8 cellular contexts compared by ENCODE assay signal in the genomic region with DNA sequence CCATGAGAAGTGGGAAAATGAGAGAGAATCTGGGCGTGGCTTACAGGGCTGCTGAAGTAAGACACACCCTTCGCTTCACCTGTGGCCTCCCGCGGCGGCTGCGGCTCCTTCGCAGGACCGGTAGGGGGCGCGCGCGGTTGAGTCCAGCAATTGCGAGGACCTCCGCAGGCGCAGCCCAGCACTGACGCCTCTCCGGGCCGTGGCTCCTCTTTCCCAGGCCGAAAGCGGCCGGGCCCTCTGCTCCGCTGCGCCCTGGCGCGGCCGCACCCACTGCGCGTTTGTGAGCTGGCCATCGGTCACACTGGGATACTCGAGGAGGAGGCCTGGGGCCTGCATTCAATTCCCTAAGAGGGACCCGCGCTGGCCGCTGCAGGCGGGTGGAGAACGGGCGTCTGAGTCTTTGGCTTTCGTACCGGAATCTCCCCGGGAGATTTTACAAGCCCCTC. TPM values are rescaled to one million over a fixed set of nuclear protein-coding genes. Genes with fewer than 3 reads are reported as not detected.
DNase-seq lines count a peak whose midpoint lies in the region; ATAC-seq and TF ChIP-seq lines count a peak whose summit lies in the region.

LRRD1 (minus strand) TSS at position 215 of the 446 bp plus-strand sequence. CDS start 13,940 bp downstream, outside the sequence.

- peaks cover 4% of the 10 kb centered on the region; the same call in 1 of the 2 replicates for H4K20me1 ChIP-seq in SU-DHL-6 (ENCODE audit: low read depth, low read length)

- WGBS in adrenal gland, 4 donors, result 0 to 15% (median 1%) methylated on average over 1 to 39 of the region's 39 CpGs
- WGBS in heart right ventricle, 2 donors, result 0 to 1% methylated on average over 37 to 39 of the region's 39 CpGs
- WGBS in transverse colon (ENCODE audit: low coverage in 1 of 2), 2 donors, result 0 to 1% methylated on average over 7 to 38 of the region's 39 CpGs

- H3K4me2 ChIP-seq in SU-DHL-6 (ENCODE audit: low read depth, low read length, poor library complexity, severe bottlenecking), result peak within 1 kb of the TSS; percentile 47

- peak; percentile 45 to 48 for TF ChIP-seq POLR2A in adrenal gland (IDR thresholded peaks at IDR 0.05)
- TF ChIP-seq POLR2A in transverse colon (IDR thresholded peaks at IDR 0.05), result no peak

- peaks cover 15% of the 10 kb centered on the region for H3F3A ChIP-seq in SU-DHL-6 (ENCODE audit: insufficient read depth)

- intact Hi-C loops in adrenal gland (cut with DNase I), result loop anchor here in 1 of 2 donors (5.0 kb wide), 1 partner anchor 268 kb away; the partner anchor contains the start of gene GATAD1
- intact Hi-C loops in heart right ventricle (cut with DNase I), result loop anchor here in 3 of 10 donors (2.0 to 10.0 kb wide), 3 partner anchors 44 to 268 kb away; partner anchors contain the start of genes GATAD1 (in 3 of the 3) and CYP51A1 (in 1 of the 3)
- intact Hi-C loops in posterior cingulate gyrus (cut with DNase I), result loop anchor here (2.0 kb wide), 1 partner anchor 44 kb away; the partner anchor contains the start of gene CYP51A1
- intact Hi-C loops in transverse colon (cut with DNase I; ENCODE audit: low total_unique reads), result no loop called here

- TF ChIP-seq EP300 in transverse colon (IDR thresholded peaks at IDR 0.05; ENCODE audit: low read depth), result no peak

- TF ChIP-seq CTCF in SU-DHL-6 (IDR thresholded peaks at IDR 0.05; ENCODE audit: insufficient read depth, low read length, poor library complexity, severe bottlenecking), result peak; percentile 99
- peak; percentile 86 to 99 (median 92) for TF ChIP-seq CTCF in adrenal gland (IDR thresholded peaks at IDR 0.05)
- TF ChIP-seq CTCF in heart right ventricle (IDR thresholded peaks at IDR 0.05), result peak; percentile 93 to 100 (median 99)
- peak; percentile 91 to 99 (median 98) for TF ChIP-seq CTCF in transverse colon (IDR thresholded peaks at IDR 0.05)

- H2AFZ ChIP-seq in SU-DHL-6 (ENCODE audit: low read depth, low read length, severe bottlenecking), result peak within 1 kb of the TSS; percentile 70

- no peaks in the 10 kb centered on the region for H3K79me2 ChIP-seq in SU-DHL-6 (ENCODE audit: insufficient read depth, low read length)

- DNase-seq in DMS53 treated with DMSO at 0.1 percent for 48 hours (lab: John Stamatoyannopoulos, UW; ENCODE audit: unreplicated experiment) (peak; percentile 96), KG1 (lab: John Stamatoyannopoulos, UW) (peak; percentile 20), adrenal gland (peak; percentile 83 to 94 (median 88)), heart right ventricle (peak; percentile 80 to 89), posterior cingulate gyrus (peak; percentile 80 to 98 (median 90)), transverse colon (peak; percentile 94)

- no peaks in the 10 kb centered on the region for H3K36me3 ChIP-seq in SU-DHL-6 (ENCODE audit: low read length)
- no peaks in the 10 kb centered on the region for H3K36me3 ChIP-seq in adrenal gland (replicated peaks in 1 of 2)
- H3K36me3 ChIP-seq in heart right ventricle, result no peaks in the 10 kb centered on the region
- H3K36me3 ChIP-seq in transverse colon, result no peaks in the 10 kb centered on the region

- no peak within 1 kb of the TSS for H3K9ac ChIP-seq in SU-DHL-6 (ENCODE audit: low read length)

- H3K27me3 ChIP-seq in SU-DHL-6 (ENCODE audit: low read length), result no peaks in the 10 kb centered on the region
- no peaks in the 10 kb centered on the region for H3K27me3 ChIP-seq in adrenal gland
- no peaks in the 10 kb centered on the region for H3K27me3 ChIP-seq in heart right ventricle
- H3K27me3 ChIP-seq in transverse colon, result no peaks in the 10 kb centered on the region

- H3K4me1 ChIP-seq in adrenal gland (replicated peaks in 1 of 2) (peaks cover 0 to 8% of the 10 kb centered on the region in 2 donors), heart right ventricle (peaks cover 0 to 14% (median 0%) of the 10 kb centered on the region in 9 donors), transverse colon (peaks cover 0 to 8% (median 3%) of the 10 kb centered on the region in 4 donors)

- H3K27ac ChIP-seq in SU-DHL-6 (ENCODE audit: low read depth, low read length) (no peak within 1 kb of the TSS), adrenal gland (peak within 1 kb of the TSS in 4 of 5 donors; percentile 67 to 87 (median 84)), heart right ventricle (peak within 1 kb of the TSS in 9 of 10 donors; percentile 70 to 83 (median 78)), transverse colon (peak within 1 kb of the TSS; percentile 68 to 75 (median 74))

- ATAC-seq in GM21717 (IDR thresholded peaks at IDR 0.05; ENCODE audit: unreplicated experiment) (peak; percentile 99), heart right ventricle (peak; percentile 97 to 100 (median 98))

- in situ Hi-C loops in transverse colon (cut with MboI; ENCODE audit: low pct_ligation_motif_present in 1 of 4, low pct_unique_long_range_greater_than_20kb in 1 of 4, low sequenced_read_pairs in 3 of 4), result no loop called here

- H3K4me3 ChIP-seq in SU-DHL-6 (ENCODE audit: insufficient read depth, low read length, poor library complexity, severe bottlenecking) (no peak within 1 kb of the TSS), adrenal gland (peak within 1 kb of the TSS in 2 of 4 donors; percentile 48 to 70), heart right ventricle (peak within 1 kb of the TSS; percentile 39 to 69 (median 63)), transverse colon (peak within 1 kb of the TSS; percentile 26 to 58 (median 36))

- H3K9me2 ChIP-seq in SU-DHL-6 (replicated peaks; ENCODE audit: insufficient read depth, low read length), result no peaks in the 10 kb centered on the region

- H3K9me3 ChIP-seq in SU-DHL-6 (ENCODE audit: insufficient read depth, low read length), result no peaks in the 10 kb centered on the region
- peaks cover 0 to 4% (median 0%) of the 10 kb centered on the region in 3 donors for H3K9me3 ChIP-seq in adrenal gland (replicated peaks in 1 of 3)
- peaks cover 0 to 9% (median 0%) of the 10 kb centered on the region in 11 donors for H3K9me3 ChIP-seq in heart right ventricle
- no peaks in the 10 kb centered on the region for H3K9me3 ChIP-seq in transverse colon

RNA-seq across cellular contexts. Expression of gene LRRD1, which starts in this region (rescaled TPM):
- total RNA-seq in adrenal gland (under 1 TPM in 4 of 8 donors, not detected in 4; 0.16 to 0.19 (median 0.17) TPM), heart right ventricle (under 1 TPM in 4 of 10 donors, not detected in 6; 0.08 to 0.18 (median 0.12) TPM), transverse colon (not detected)
- polyA plus RNA-seq in adrenal gland (under 1 TPM; 0.07 to 0.22 (median 0.08) TPM), heart right ventricle (not detected)

Comparison
In these comparisons a context has a peak if more than half of its experiments do, and no peak if none do; other contexts are left out.
1. Peak in DNase-seq and H3K27ac ChIP-seq in adrenal gland; RNA of the gene not detected or under 1 TPM.
2. Peak in DNase-seq, ATAC-seq, H3K4me3 ChIP-seq and H3K27ac ChIP-seq in heart right ventricle; RNA of the gene not detected or under 1 TPM.
3. Peak in DNase-seq, H3K4me3 ChIP-seq and H3K27ac ChIP-seq in transverse colon; RNA of the gene not detected or under 1 TPM.
4. DNase-seq: peak in every context shown above with its lines; median percentile 96 in DMS53 treated with DMSO at 0.1 percent for 48 hours; 94 in transverse colon; 90 in posterior cingulate gyrus; 88 in adrenal gland; 84 in heart right ventricle; 20 in KG1.